Comparison of ENCODE assay signal across 16 cellular contexts in genomic region chr11:131378931-131379330, GRCh38.
DNase-seq lines count a peak whose midpoint lies in the region; ATAC-seq and TF ChIP-seq lines count a peak whose summit lies in the region.
"Had no signal": no experiment of that assay in that cellular context is flagged by ENCODE, and none has a peak within 500 bp of the region (broad histone marks: within the 10 kb centered on the region; RNA-seq: fewer than 3 reads in every experiment).

No MANE protein-coding gene starts in this region.

- DNase-seq in MV-4-11 (lab: John Stamatoyannopoulos, UW): peak; percentile 74
- DNase-seq in stimulated activated CD4-positive, alpha-beta T cell treated with anti-CD3 and anti-CD28 coated beads, Interleukin-1b, Interleukin-23, amount 100 ng/mL, for 48 hours: no peak
- DNase-seq in CD1c-positive myeloid dendritic cell (ENCODE audit: extremely low spot score): no peak
- DNase-seq: activated T-cell treated with anti-CD3 and anti-CD28 coated beads, Interleukin-2, amount 50 U/mL, for 24 hours; DMS79 treated with DMSO at 0.1 percent for 48 hours; effector CD4-positive, alpha-beta T cell; foreskin melanocyte; kidney glomerular epithelial cell; naive B cell; stomach had no signal

- TF ChIP-seq POLR2A in GM18505 (IDR thresholded peaks at IDR 0.05; ENCODE audit: borderline replicate concordance, extremely low read depth, insufficient read depth, insufficient read length): no peak

- peak; percentile 72 for ATAC-seq in GM18858 (IDR thresholded peaks at IDR 0.05; ENCODE audit: unreplicated experiment)
- peak; percentile 66 for ATAC-seq in GM21447 (IDR thresholded peaks at IDR 0.05; ENCODE audit: unreplicated experiment)
- peak; percentile 95 for ATAC-seq in HG03103 (IDR thresholded peaks at IDR 0.05; ENCODE audit: low read depth, unreplicated experiment)
- ATAC-seq in GM19023 (IDR thresholded peaks at IDR 0.05; ENCODE audit: unreplicated experiment): no peak
- no peak for ATAC-seq in GM18505 (IDR thresholded peaks at IDR 0.05; ENCODE audit: unreplicated experiment)
- ATAC-seq: K562 had no signal

Comparison
In these comparisons a context has a peak if more than half of its experiments do, and no peak if none do; other contexts are left out.
1. ATAC-seq: peak in GM18858 (single experiment), GM21447 (single experiment) and HG03103 (single experiment); none in GM19023 (single experiment) and GM18505 (single experiment).